8 cellular contexts compared by ENCODE assay signal in the genomic region with DNA sequence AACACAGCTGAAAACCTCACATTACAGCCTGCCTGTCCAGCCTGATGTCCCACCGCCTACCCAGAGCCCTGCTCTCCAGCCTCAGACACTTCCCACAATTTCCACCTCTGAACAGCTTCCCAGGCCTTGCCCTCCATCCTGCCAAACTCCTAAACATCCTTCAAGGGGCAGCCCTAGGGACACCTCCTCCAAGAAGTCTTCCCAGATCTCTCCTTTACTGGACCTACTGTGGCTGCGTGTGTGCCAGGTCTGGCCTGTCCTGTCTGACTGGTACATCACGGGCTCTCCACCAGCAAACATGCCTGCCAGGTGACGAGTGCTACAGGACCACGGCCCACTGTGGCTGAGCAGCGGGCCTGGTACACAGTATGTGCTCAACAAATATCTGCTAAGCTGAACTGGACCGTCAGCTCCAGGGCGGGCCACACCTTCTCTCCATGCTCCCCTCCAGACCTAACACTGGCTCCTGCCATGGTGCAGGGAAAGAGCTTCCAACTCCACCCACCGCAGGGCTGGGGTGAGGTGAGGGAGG.
"Had no signal": no experiment of that assay in that cellular context is flagged by ENCODE, and none has a peak within 500 bp of the region (broad histone marks: within the 10 kb centered on the region; RNA-seq: fewer than 3 reads in every experiment).

No MANE protein-coding gene starts in this region.

- H3K36me3 ChIP-seq: HAP-1 had no signal

- H3K4me2 ChIP-seq: GM23338, KMS-11 had no signal

- H3K27ac ChIP-seq: KMS-11 had no signal

- H3K4me3 Mint-ChIP-seq: GM23338 had no signal

- ATAC-seq: GM23338, HCT116 had no signal

- H3K9ac ChIP-seq: KMS-11 had no signal

- H3K4me1 Mint-ChIP-seq: GM23338 had no signal

- H2AFZ ChIP-seq: GM23338 had no signal

- DNase-seq: H7, IMR-90, KBM-7 had no signal

- FAIRE-seq: HTR-8/SVneo had no signal

- H3K27ac Mint-ChIP-seq: GM23338 had no signal

- H3K4me3 ChIP-seq: GM23338, HAP-1 had no signal

- H3K9me3 ChIP-seq: HAP-1 had no signal
